28 cellular contexts compared by ENCODE assay signal in genomic region chr9:2341956-2342355, GRCh38.
"Had no signal": no experiment of that assay in that cellular context is flagged by ENCODE, and none has a peak within 500 bp of the region (broad histone marks: within the 10 kb centered on the region; RNA-seq: fewer than 3 reads in every experiment).

No MANE protein-coding gene starts in this region.

- H3K36me3 ChIP-seq: ascending aorta had no signal

- DNase-seq: activated B cell treated with CpG ODN at 0.5 μM for 24 hours; activated CD4-positive, alpha-beta memory T cell treated with anti-CD3 and anti-CD28 coated beads, Interleukin-2, amount 10 ng/mL, durations not matched to agents 7 days and 5 days; activated CD4-positive, alpha-beta T cell treated with anti-CD3 and anti-CD28 coated beads for 1 hour; activated CD4-positive, alpha-beta T cell treated with anti-CD3 and anti-CD28 coated beads for 36 hours; activated CD4-positive, alpha-beta T cell treated with anti-CD3 and anti-CD28 coated beads for 48 hours; activated CD4-positive, alpha-beta T cell treated with anti-CD3 and anti-CD28 coated beads, Interleukin-2, amount 10 ng/mL, durations not matched to agents 7 days and 5 days; activated CD4-positive, alpha-beta T cell treated with anti-CD3 and anti-CD28 coated beads, Interleukin-2, amount 50 U/mL, for 48 hours; activated CD8-positive, alpha-beta memory T cell treated with anti-CD3 and anti-CD28 coated beads for 24 hours; activated CD8-positive, alpha-beta memory T cell treated with anti-CD3 and anti-CD28 coated beads, Interleukin-2, amount 10 ng/mL, durations not matched to agents 7 days and 5 days; activated CD8-positive, alpha-beta memory T cell treated with anti-CD3 and anti-CD28 coated beads, Interleukin-2, amount 50 U/mL, for 48 hours; activated CD8-positive, alpha-beta T cell treated with anti-CD3 and anti-CD28 coated beads, Interleukin-2, amount 10 ng/mL, durations not matched to agents 7 days and 5 days; activated effector memory CD4-positive, alpha-beta T cell treated with Interleukin-2 at 50 U/mL for 16 hours; activated gamma-delta T cell; activated naive CD4-positive, alpha-beta T cell treated with anti-CD3 and anti-CD28 coated beads, Interleukin-2, amount 10 ng/mL, durations not matched to agents 7 days and 5 days; activated naive CD4-positive, alpha-beta T cell treated with Interleukin-2 at 50 U/mL for 16 hours; activated naive CD8-positive, alpha-beta T cell treated with anti-CD3 and anti-CD28 coated beads, Interleukin-2, amount 10 ng/mL, durations not matched to agents 7 days and 5 days; activated naive CD8-positive, alpha-beta T cell treated with anti-CD3 and anti-CD28 coated beads, Interleukin-2, amount 50 U/mL, for 24 hours; activated T-cell treated with anti-CD3 and anti-CD28 coated beads, Interleukin-2, amount 50 U/mL, for 24 hours; activated T-cell treated with anti-CD3 and anti-CD28 coated beads, Interleukin-2, amount 50 U/mL, for 48 hours; amygdala; anterior cingulate cortex; central memory CD4-positive, alpha-beta T cell; T-helper 1 cell; T-helper 2 cell; T-helper 9 cell had no signal

- FAIRE-seq: TTC549 had no signal

- H3K4me1 ChIP-seq: ascending aorta had no signal

- ATAC-seq: activated CD4-positive, alpha-beta T cell treated with anti-CD3 and anti-CD28 coated beads for 36 hours; activated CD8-positive, alpha-beta memory T cell treated with anti-CD3 and anti-CD28 coated beads, Interleukin-2, amount 10 ng/mL, durations not matched to agents 7 days and 5 days; activated CD8-positive, alpha-beta T cell treated with anti-CD3 and anti-CD28 coated beads, Interleukin-2, amount 10 ng/mL, durations not matched to agents 7 days and 5 days; activated naive CD8-positive, alpha-beta T cell treated with anti-CD3 and anti-CD28 coated beads, Interleukin-2, amount 50 U/mL, for 24 hours had no signal

- H3K4me3 ChIP-seq: ascending aorta had no signal

- H3K9me3 ChIP-seq: ascending aorta had no signal

- H3K27me3 ChIP-seq: ascending aorta had no signal

- H3K27ac ChIP-seq: ascending aorta, VCaP had no signal
